1 cellular context compared by ENCODE assay signal in genomic region chr4:185471235-185472062, GRCh38.
TF ChIP-seq lines count a peak whose summit lies in the region.

Gene CCDC110, minus strand, starts transcription at chr4:185471733. Its CDS starts 50 bp downstream, at chr4:185471683.

TF ChIP-seq in K562, 482 proteins besides CTCF, POLR2A, EP300 and RAD21 (continued from another document and continues in another):
- TF ChIP-seq, protein P1, sequence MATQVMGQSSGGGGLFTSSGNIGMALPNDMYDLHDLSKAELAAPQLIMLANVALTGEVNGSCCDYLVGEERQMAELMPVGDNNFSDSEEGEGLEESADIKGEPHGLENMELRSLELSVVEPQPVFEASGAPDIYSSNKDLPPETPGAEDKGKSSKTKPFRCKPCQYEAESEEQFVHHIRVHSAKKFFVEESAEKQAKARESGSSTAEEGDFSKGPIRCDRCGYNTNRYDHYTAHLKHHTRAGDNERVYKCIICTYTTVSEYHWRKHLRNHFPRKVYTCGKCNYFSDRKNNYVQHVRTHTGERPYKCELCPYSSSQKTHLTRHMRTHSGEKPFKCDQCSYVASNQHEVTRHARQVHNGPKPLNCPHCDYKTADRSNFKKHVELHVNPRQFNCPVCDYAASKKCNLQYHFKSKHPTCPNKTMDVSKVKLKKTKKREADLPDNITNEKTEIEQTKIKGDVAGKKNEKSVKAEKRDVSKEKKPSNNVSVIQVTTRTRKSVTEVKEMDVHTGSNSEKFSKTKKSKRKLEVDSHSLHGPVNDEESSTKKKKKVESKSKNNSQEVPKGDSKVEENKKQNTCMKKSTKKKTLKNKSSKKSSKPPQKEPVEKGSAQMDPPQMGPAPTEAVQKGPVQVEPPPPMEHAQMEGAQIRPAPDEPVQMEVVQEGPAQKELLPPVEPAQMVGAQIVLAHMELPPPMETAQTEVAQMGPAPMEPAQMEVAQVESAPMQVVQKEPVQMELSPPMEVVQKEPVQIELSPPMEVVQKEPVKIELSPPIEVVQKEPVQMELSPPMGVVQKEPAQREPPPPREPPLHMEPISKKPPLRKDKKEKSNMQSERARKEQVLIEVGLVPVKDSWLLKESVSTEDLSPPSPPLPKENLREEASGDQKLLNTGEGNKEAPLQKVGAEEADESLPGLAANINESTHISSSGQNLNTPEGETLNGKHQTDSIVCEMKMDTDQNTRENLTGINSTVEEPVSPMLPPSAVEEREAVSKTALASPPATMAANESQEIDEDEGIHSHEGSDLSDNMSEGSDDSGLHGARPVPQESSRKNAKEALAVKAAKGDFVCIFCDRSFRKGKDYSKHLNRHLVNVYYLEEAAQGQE (CRISPR knock-in tag; IDR thresholded peaks at IDR 0.05; ENCODE audit: low read depth), result peak; percentile 31; the same call in 1 of the 2 replicates
- TF ChIP-seq ZNF324 (CRISPR knock-in tag; IDR thresholded peaks at IDR 0.05) (no peak), RBM39 (optimal IDR thresholded peaks at IDR 0.05; ENCODE audit: low read depth, low read length) (no peak), CREM (IDR thresholded peaks at IDR 0.05; ENCODE audit: low read depth) (peak; percentile 86), SMC3 (conservative IDR thresholded peaks at IDR 0.05; ENCODE audit: insufficient read depth, low read depth, low read length) (peak; percentile 47; the same call in 1 of the 2 replicates), ZBTB1 (CRISPR knock-in tag; IDR thresholded peaks at IDR 0.05; ENCODE audit: borderline replicate concordance, low read depth) (peak; percentile 64; the same call in 1 of the 2 replicates), HDAC3 (IDR thresholded peaks at IDR 0.05; ENCODE audit: borderline replicate concordance, partially characterized antibody) (no peak), HNRNPUL1 (IDR thresholded peaks at IDR 0.05; ENCODE audit: low read length) (no peak), ZNF780A (CRISPR knock-in tag; IDR thresholded peaks at IDR 0.05) (no peak), CREB1 (IDR thresholded peaks at IDR 0.05) (peak; percentile 55; the same call in 1 of the 2 replicates), CREB1 (CRISPR knock-in tag; IDR thresholded peaks at IDR 0.05) (no peak), SRF (CRISPR knock-in tag; IDR thresholded peaks at IDR 0.05) (no peak), RBFOX2 (IDR thresholded peaks at IDR 0.05; ENCODE audit: low read depth, low read length) (no peak; the same call in 1 of the 2 replicates), ATF4 (CRISPR knock-in tag; IDR thresholded peaks at IDR 0.05) (no peak), ZBED1 (IDR thresholded peaks at IDR 0.05) (no peak), E2F1 (CRISPR knock-in tag; IDR thresholded peaks at IDR 0.05) (no peak), HDGF (IDR thresholded peaks at IDR 0.05) (no peak), FIP1L1 (IDR thresholded peaks at IDR 0.05; ENCODE audit: low read depth, low read length, poor library complexity, severe bottlenecking) (no peak), ZNF507 (tag; conservative IDR thresholded peaks at IDR 0.05) (no peak), NONO (IDR thresholded peaks at IDR 0.05; ENCODE audit: low read depth in 2 of 2, low read length in 1 of 2) (0 out of 4 replicates have a peak, but pooled peaks of 1 of the 2 experiments have one; percentile 5), FOS (IDR thresholded peaks at IDR 0.05; ENCODE audit: extremely low read depth, insufficient read length) (no peak), PRPF4 (IDR thresholded peaks at IDR 0.05; ENCODE audit: insufficient read depth, low read depth, low read length, poor library complexity, severe bottlenecking) (no peak), ZNF41 (CRISPR knock-in tag; conservative IDR thresholded peaks at IDR 0.05) (no peak), EGR1 (conservative IDR thresholded peaks at IDR 0.05) (no peak), ZBTB5 (IDR thresholded peaks at IDR 0.05) (no peak), HMGN3 (IDR thresholded peaks at IDR 0.05; ENCODE audit: borderline replicate concordance, extremely low read depth, insufficient read length, low read depth, low read length) (peak; percentile 17), ZBTB8A (IDR thresholded peaks at IDR 0.05; ENCODE audit: partially characterized antibody) (no peak), BMI1 (IDR thresholded peaks at IDR 0.05; ENCODE audit: low read length) (peak; percentile 3; the same call in 1 of the 2 replicates), CXXC5 (CRISPR knock-in tag; IDR thresholded peaks at IDR 0.05) (peak; percentile 67), ZNF347 (CRISPR knock-in tag; IDR thresholded peaks at IDR 0.05; ENCODE audit: low read depth) (no peak), NFE2 (IDR thresholded peaks at IDR 0.05; ENCODE audit: low read depth) (no peak), PCBP1 (IDR thresholded peaks at IDR 0.05; ENCODE audit: low read depth, low read length, poor library complexity, severe bottlenecking) (peak; percentile 54), ZNF436 (CRISPR knock-in tag; IDR thresholded peaks at IDR 0.05) (no peak), PYGO2 (tag; IDR thresholded peaks at IDR 0.05) (no peak), NFATC3 (IDR thresholded peaks at IDR 0.05) (no peak), GABPB1 (CRISPR knock-in tag; IDR thresholded peaks at IDR 0.05) (no peak; the same call in 1 of the 2 replicates), BCOR (IDR thresholded peaks at IDR 0.05) (no peak), BRCA1 (IDR thresholded peaks at IDR 0.05) (no peak), BRCA1 (CRISPR knock-in tag; IDR thresholded peaks at IDR 0.05) (no peak), ZBTB17 (CRISPR knock-in tag; IDR thresholded peaks at IDR 0.05) (no peak), ATF7 (IDR thresholded peaks at IDR 0.05) (0 out of 2 replicates have a peak, but pooled peaks have one; percentile 11), TAF1 (IDR thresholded peaks at IDR 0.05; ENCODE audit: control insufficient read depth, extremely low read depth, insufficient read depth, low read length, severe bottlenecking) (no peak), BDP1 (IDR thresholded peaks at IDR 0.05; ENCODE audit: insufficient read depth, insufficient read length) (no peak), TCF7L2 (IDR thresholded peaks at IDR 0.05; ENCODE audit: low read depth, low read length) (no peak), KDM1A (IDR thresholded peaks at IDR 0.05) (no peak), ZNF146 (CRISPR knock-in tag; IDR thresholded peaks at IDR 0.05; ENCODE audit: unreplicated experiment) (no peak)
- TF ChIP-seq, protein P2, sequence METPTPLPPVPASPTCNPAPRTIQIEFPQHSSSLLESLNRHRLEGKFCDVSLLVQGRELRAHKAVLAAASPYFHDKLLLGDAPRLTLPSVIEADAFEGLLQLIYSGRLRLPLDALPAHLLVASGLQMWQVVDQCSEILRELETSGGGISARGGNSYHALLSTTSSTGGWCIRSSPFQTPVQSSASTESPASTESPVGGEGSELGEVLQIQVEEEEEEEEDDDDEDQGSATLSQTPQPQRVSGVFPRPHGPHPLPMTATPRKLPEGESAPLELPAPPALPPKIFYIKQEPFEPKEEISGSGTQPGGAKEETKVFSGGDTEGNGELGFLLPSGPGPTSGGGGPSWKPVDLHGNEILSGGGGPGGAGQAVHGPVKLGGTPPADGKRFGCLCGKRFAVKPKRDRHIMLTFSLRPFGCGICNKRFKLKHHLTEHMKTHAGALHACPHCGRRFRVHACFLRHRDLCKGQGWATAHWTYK (CRISPR knock-in tag; IDR thresholded peaks at IDR 0.05), result no peak
- TF ChIP-seq, protein P3, sequence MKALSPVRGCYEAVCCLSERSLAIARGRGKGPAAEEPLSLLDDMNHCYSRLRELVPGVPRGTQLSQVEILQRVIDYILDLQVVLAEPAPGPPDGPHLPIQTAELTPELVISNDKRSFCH (CRISPR knock-in tag; IDR thresholded peaks at IDR 0.05), result no peak
- TF ChIP-seq, protein P3 (tag; IDR thresholded peaks at IDR 0.05), result no peak
- TF ChIP-seq, protein P4, sequence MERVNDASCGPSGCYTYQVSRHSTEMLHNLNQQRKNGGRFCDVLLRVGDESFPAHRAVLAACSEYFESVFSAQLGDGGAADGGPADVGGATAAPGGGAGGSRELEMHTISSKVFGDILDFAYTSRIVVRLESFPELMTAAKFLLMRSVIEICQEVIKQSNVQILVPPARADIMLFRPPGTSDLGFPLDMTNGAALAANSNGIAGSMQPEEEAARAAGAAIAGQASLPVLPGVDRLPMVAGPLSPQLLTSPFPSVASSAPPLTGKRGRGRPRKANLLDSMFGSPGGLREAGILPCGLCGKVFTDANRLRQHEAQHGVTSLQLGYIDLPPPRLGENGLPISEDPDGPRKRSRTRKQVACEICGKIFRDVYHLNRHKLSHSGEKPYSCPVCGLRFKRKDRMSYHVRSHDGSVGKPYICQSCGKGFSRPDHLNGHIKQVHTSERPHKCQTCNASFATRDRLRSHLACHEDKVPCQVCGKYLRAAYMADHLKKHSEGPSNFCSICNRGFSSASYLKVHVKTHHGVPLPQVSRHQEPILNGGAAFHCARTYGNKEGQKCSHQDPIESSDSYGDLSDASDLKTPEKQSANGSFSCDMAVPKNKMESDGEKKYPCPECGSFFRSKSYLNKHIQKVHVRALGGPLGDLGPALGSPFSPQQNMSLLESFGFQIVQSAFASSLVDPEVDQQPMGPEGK (CRISPR knock-in tag; IDR thresholded peaks at IDR 0.05; ENCODE audit: borderline replicate concordance), result no peak
- TF ChIP-seq, protein P5, sequence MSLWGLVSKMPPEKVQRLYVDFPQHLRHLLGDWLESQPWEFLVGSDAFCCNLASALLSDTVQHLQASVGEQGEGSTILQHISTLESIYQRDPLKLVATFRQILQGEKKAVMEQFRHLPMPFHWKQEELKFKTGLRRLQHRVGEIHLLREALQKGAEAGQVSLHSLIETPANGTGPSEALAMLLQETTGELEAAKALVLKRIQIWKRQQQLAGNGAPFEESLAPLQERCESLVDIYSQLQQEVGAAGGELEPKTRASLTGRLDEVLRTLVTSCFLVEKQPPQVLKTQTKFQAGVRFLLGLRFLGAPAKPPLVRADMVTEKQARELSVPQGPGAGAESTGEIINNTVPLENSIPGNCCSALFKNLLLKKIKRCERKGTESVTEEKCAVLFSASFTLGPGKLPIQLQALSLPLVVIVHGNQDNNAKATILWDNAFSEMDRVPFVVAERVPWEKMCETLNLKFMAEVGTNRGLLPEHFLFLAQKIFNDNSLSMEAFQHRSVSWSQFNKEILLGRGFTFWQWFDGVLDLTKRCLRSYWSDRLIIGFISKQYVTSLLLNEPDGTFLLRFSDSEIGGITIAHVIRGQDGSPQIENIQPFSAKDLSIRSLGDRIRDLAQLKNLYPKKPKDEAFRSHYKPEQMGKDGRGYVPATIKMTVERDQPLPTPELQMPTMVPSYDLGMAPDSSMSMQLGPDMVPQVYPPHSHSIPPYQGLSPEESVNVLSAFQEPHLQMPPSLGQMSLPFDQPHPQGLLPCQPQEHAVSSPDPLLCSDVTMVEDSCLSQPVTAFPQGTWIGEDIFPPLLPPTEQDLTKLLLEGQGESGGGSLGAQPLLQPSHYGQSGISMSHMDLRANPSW (CRISPR knock-in tag; IDR thresholded peaks at IDR 0.05), result no peak
- TF ChIP-seq, protein P6, sequence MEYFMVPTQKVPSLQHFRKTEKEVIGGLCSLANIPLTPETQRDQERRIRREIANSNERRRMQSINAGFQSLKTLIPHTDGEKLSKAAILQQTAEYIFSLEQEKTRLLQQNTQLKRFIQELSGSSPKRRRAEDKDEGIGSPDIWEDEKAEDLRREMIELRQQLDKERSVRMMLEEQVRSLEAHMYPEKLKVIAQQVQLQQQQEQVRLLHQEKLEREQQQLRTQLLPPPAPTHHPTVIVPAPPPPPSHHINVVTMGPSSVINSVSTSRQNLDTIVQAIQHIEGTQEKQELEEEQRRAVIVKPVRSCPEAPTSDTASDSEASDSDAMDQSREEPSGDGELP (CRISPR knock-in tag; IDR thresholded peaks at IDR 0.05; ENCODE audit: borderline replicate concordance), result peak; percentile 19; the same call in 1 of the 2 replicates
- TF ChIP-seq, protein P7, sequence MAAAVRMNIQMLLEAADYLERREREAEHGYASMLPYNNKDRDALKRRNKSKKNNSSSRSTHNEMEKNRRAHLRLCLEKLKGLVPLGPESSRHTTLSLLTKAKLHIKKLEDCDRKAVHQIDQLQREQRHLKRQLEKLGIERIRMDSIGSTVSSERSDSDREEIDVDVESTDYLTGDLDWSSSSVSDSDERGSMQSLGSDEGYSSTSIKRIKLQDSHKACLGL (CRISPR knock-in tag; IDR thresholded peaks at IDR 0.05; ENCODE audit: borderline replicate concordance, poor library complexity, severe bottlenecking), result no peak
- TF ChIP-seq, protein P8, sequence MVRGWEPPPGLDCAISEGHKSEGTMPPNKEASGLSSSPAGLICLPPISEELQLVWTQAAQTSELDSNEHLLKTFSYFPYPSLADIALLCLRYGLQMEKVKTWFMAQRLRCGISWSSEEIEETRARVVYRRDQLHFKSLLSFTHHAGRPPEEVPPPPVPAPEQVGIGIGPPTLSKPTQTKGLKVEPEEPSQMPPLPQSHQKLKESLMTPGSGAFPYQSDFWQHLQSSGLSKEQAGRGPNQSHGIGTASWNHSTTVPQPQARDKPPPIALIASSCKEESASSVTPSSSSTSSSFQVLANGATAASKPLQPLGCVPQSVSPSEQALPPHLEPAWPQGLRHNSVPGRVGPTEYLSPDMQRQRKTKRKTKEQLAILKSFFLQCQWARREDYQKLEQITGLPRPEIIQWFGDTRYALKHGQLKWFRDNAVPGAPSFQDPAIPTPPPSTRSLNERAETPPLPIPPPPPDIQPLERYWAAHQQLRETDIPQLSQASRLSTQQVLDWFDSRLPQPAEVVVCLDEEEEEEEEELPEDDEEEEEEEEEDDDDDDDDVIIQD (CRISPR knock-in tag; IDR thresholded peaks at IDR 0.05), result no peak
